20 cellular contexts compared by ENCODE assay signal in genomic region chr13:50809133-50810090, GRCh38. TPM values are rescaled to one million over a fixed set of nuclear protein-coding genes. Genes with fewer than 3 reads are reported as not detected.
DNase-seq lines count a peak whose midpoint lies in the region; ATAC-seq and TF ChIP-seq lines count a peak whose summit lies in the region.
"Had no signal": no experiment of that assay in that cellular context is flagged by ENCODE, and none has a peak within 500 bp of the region (broad histone marks: within the 10 kb centered on the region; RNA-seq: fewer than 3 reads in every experiment).

No MANE protein-coding gene starts in this region.

- POLR2A ChIA-PET in HEK293 (lab: Yijun Ruan, JAX), result no interaction called here

- H3K4me3 Mint-ChIP-seq in endothelial cell (ENCODE audit: unreplicated experiment), result no peak overlapping the region
- H3K4me3 Mint-ChIP-seq: activated naive CD4-positive, alpha-beta T cell treated with anti-CD3 and anti-CD28 coated beads for 36 hours; brain had no signal

- WGBS in upper lobe of left lung, 2 donors, result 69 to 81% methylated on average over 8 of the region's 8 CpGs

- H3K36me3 Mint-ChIP-seq in endothelial cell (ENCODE audit: low read depth, unreplicated experiment), result no peaks in the 10 kb centered on the region

- peak; percentile 5 for DNase-seq in AG09319 (ENCODE audit: extremely low read depth, low read depth)
- peak; percentile 10 for DNase-seq in NCI-H774 (lab: John Stamatoyannopoulos, UW)
- DNase-seq in myocyte (ENCODE audit: low read depth), result peak; percentile 6
- DNase-seq in activated naive CD4-positive, alpha-beta T cell treated with anti-CD3 and anti-CD28 coated beads, Interleukin-2, amount 50 U/mL, for 16 hours, result no peak
- DNase-seq in endothelial cell (ENCODE audit: low spot score), result no peak
- DNase-seq in upper lobe of left lung, result no peak
- DNase-seq in effector CD8-positive, alpha-beta T cell (lab: John Stamatoyannopoulos, UW), result no peak
- DNase-seq: activated CD8-positive, alpha-beta memory T cell treated with anti-CD3 and anti-CD28 coated beads, Interleukin-2, amount 50 U/mL, for 48 hours; activated naive CD4-positive, alpha-beta T cell treated with anti-CD3 and anti-CD28 coated beads for 36 hours; dermis blood vessel endothelial cell; left cardiac atrium; NCI-H2171 treated with DMSO at 0.1 percent for 48 hours; PC-3; stimulated activated CD4-positive, alpha-beta T cell treated with anti-CD3 and anti-CD28 coated beads, Interleukin-1b, Interleukin-23, amount 100 ng/mL, for 48 hours had no signal

- H3K4me1 ChIP-seq in HEK293 (ENCODE audit: control insufficient read depth, insufficient read depth, low read length), result no peaks in the 10 kb centered on the region
- H3K4me1 ChIP-seq in upper lobe of left lung, result no peaks in the 10 kb centered on the region

- CTCF ChIA-PET in HEK293 (lab: Yijun Ruan, JAX), result interaction anchor here (0.6 to 0.7 kb wide), 3 partner anchors 9 to 1270 kb away, joined by 3 to 4 read pairs (median 3); no protein-coding TSS in a partner anchor

- TF ChIP-seq POLR2A in upper lobe of left lung (IDR thresholded peaks at IDR 0.05), result no peak

- H3K4me1 Mint-ChIP-seq in endothelial cell (ENCODE audit: unreplicated experiment), result no peaks in the 10 kb centered on the region

- H3K4me3 ChIP-seq in HEK293 (ENCODE audit: low read depth, low read length) (no peak overlapping the region), upper lobe of left lung (no peak overlapping the region)
- H3K4me3 ChIP-seq: thoracic aorta had no signal

- H3K27me3 ChIP-seq in upper lobe of left lung, result no peaks in the 10 kb centered on the region

- TF ChIP-seq EP300 in upper lobe of left lung (IDR thresholded peaks at IDR 0.05), result no peak

- H3K27me3 Mint-ChIP-seq in endothelial cell (ENCODE audit: unreplicated experiment), result no peaks in the 10 kb centered on the region

- H3K9me3 Mint-ChIP-seq in endothelial cell (ENCODE audit: unreplicated experiment), result no peaks in the 10 kb centered on the region

- TF ChIP-seq CTCF in AG09319 (IDR thresholded peaks at IDR 0.05; ENCODE audit: low read depth, low read length) (no peak), HEK293 (tag by site-specific recombination; IDR thresholded peaks at IDR 0.05) (no peak), endothelial cell (IDR thresholded peaks at IDR 0.05; ENCODE audit: unreplicated experiment) (no peak), upper lobe of left lung (IDR thresholded peaks at IDR 0.05) (no peak)

- no peak overlapping the region for H3K27ac Mint-ChIP-seq in endothelial cell (ENCODE audit: unreplicated experiment)
- H3K27ac Mint-ChIP-seq: activated naive CD4-positive, alpha-beta T cell treated with anti-CD3 and anti-CD28 coated beads for 36 hours; brain had no signal

- H3K27ac ChIP-seq in HEK293 (ENCODE audit: extremely low read depth, low read depth, low read length), result peak overlapping the region; percentile 24; the same call in 1 of the 2 replicates
- no peak overlapping the region for H3K27ac ChIP-seq in upper lobe of left lung
- H3K27ac ChIP-seq: thoracic aorta had no signal

- ATAC-seq in upper lobe of left lung (ENCODE audit: low FRiP score in 2 of 2), result no peak
- ATAC-seq: activated CD4-positive, CD25-positive, alpha-beta regulatory T cell treated with anti-CD3 and anti-CD28 coated beads, Interleukin-2, amount 50 U/mL, for 24 hours; left cardiac atrium; PC-3 had no signal

- no peaks in the 10 kb centered on the region for H3K9me3 ChIP-seq in HEK293 (ENCODE audit: control insufficient read depth, insufficient read depth, low read depth, low read length)
- H3K9me3 ChIP-seq in upper lobe of left lung, result peaks cover 0 to 5% (median 3%) of the 10 kb centered on the region in 4 donors

- H3K36me3 ChIP-seq in HEK293 (ENCODE audit: control insufficient read depth in 2 of 2, insufficient read depth in 1 of 2, low read length in 2 of 2) (no peaks in the 10 kb centered on the region), upper lobe of left lung (no peaks in the 10 kb centered on the region)
- H3K36me3 ChIP-seq: thoracic aorta had no signal

TF ChIP-seq in HEK293, 187 proteins besides CTCF, POLR2A, EP300 and RAD21:
- TF ChIP-seq ZNF155 (tag by site-specific recombination; IDR thresholded peaks at IDR 0.05), result no peak
- 0 out of 2 replicates have a peak, but pooled peaks have one; percentile 16 for TF ChIP-seq ZBTB8A (tag by site-specific recombination; IDR thresholded peaks at IDR 0.05)
- TF ChIP-seq PRDM6 (tag by site-specific recombination; IDR thresholded peaks at IDR 0.05), result peak; percentile 77
TF ChIP-seq in HEK293: peak in this region for 2.

RNA-seq across cellular contexts. Expression of gene DLEU7, which starts 34.1 kb away (rescaled TPM):
- total RNA-seq in myocyte (0.31 TPM in 1 of 2 replicates, not detected in the other), endothelial cell (ENCODE audit: unreplicated experiment) (not detected), upper lobe of left lung (1 to 10 TPM in 2 of 6 donors, under 1 TPM in 3, not detected in 1; 0.39 to 3.0 (median 0.77) TPM)
- 0.09 TPM for polyA plus RNA-seq in myocyte (2012)
- total RNA-seq: activated naive CD4-positive, alpha-beta T cell treated with anti-CD3 and anti-CD28 coated beads for 36 hours; dermis blood vessel endothelial cell; PC-3; renal cortical epithelial cell; T-helper 1 cell treated with Interleukin-12 subunit alpha and Interleukin-12 subunit beta and Interleukin-4 antibody, amounts not matched to agents 30 ng/mL and 1 ng/mL, for 36 hours had no signal

Comparison
In these comparisons a context has a peak if more than half of its experiments do, and no peak if none do; other contexts are left out.
1. DNase-seq: peak in AG09319 (single experiment), NCI-H774 (single experiment) and myocyte (single experiment); none in activated naive CD4-positive, alpha-beta T cell treated with anti-CD3 and anti-CD28 coated beads, Interleukin-2, amount 50 U/mL, for 16 hours (single experiment), endothelial cell (single experiment), upper lobe of left lung (0 of 2) and effector CD8-positive, alpha-beta T cell (single experiment).